In genomic region chr6:170584181-170584953, GRCh38 we compare ENCODE assay signal across 8 cellular contexts. TPM values are rescaled to one million over a fixed set of nuclear protein-coding genes. Genes with fewer than 3 reads are reported as not detected.
A peak's percentile ranks its signal among the peaks of the same experiment; 100 is the strongest.
DNase-seq lines count a peak whose midpoint lies in the region; ATAC-seq, FAIRE-seq and TF ChIP-seq lines count a peak whose summit lies in the region.

A gene with protein sequence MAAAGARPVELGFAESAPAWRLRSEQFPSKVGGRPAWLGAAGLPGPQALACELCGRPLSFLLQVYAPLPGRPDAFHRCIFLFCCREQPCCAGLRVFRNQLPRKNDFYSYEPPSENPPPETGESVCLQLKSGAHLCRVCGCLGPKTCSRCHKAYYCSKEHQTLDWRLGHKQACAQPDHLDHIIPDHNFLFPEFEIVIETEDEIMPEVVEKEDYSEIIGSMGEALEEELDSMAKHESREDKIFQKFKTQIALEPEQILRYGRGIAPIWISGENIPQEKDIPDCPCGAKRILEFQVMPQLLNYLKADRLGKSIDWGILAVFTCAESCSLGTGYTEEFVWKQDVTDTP (minus strand): TSS chr6:170584637. CDS start chr6:170584581, 56 bp downstream.

- peaks cover 38% of the 10 kb centered on the region for H3K36me3 ChIP-seq in OCI-LY1 (ENCODE audit: insufficient read depth, low read length)
- peaks cover 5 to 6% of the 10 kb centered on the region in 2 experiments for H3K36me3 ChIP-seq in endothelial cell of umbilical vein (ENCODE audit: control insufficient read depth in 2 of 2, extremely low read depth in 1 of 2, insufficient read depth in 2 of 2, low read length in 2 of 2)

- no peaks in the 10 kb centered on the region for H3K9me2 ChIP-seq in OCI-LY1 (ENCODE audit: low read depth, low read length)

- H4K20me1 ChIP-seq in OCI-LY1 (ENCODE audit: insufficient read depth, low read length) (no peaks in the 10 kb centered on the region), endothelial cell of umbilical vein (replicated peaks; ENCODE audit: control insufficient read depth, extremely low read depth, insufficient read depth, low read length) (no peaks in the 10 kb centered on the region)

- H3K79me2 ChIP-seq in OCI-LY1 (ENCODE audit: insufficient read depth, low read length) (peaks cover 9% of the 10 kb centered on the region), endothelial cell of umbilical vein (ENCODE audit: control insufficient read depth, insufficient read depth, low read length) (peaks cover 26% of the 10 kb centered on the region)

- peak within 1 kb of the TSS; percentile 38; the same call in 1 of the 2 replicates for H2AFZ ChIP-seq in OCI-LY1 (ENCODE audit: low read length)
- peak within 1 kb of the TSS; percentile 58 for H2AFZ ChIP-seq in endothelial cell of umbilical vein (ENCODE audit: low read depth, low read length)

- POLR2A ChIA-PET in endothelial cell of umbilical vein (lab: Charles Lee), result interaction anchor here (1.2 to 1.5 kb wide), 2 partner anchors 19 to 30 kb away, joined by 3 to 4 read pairs; partner anchors contain the start of gene TBP

- H3K27me3 ChIP-seq in OCI-LY1 (ENCODE audit: insufficient read depth, low read length), result no peaks in the 10 kb centered on the region
- peaks cover 0 to 1% of the 10 kb centered on the region in 2 experiments for H3K27me3 ChIP-seq in endothelial cell of umbilical vein (ENCODE audit: control insufficient read depth in 2 of 2, insufficient read depth in 2 of 2, low read length in 2 of 2)

- H3K27ac ChIP-seq in OCI-LY1 (ENCODE audit: low read depth, low read length, poor library complexity, severe bottlenecking), result peak within 1 kb of the TSS; percentile 54
- peak within 1 kb of the TSS; percentile 98 for H3K27ac ChIP-seq in endothelial cell of umbilical vein (ENCODE audit: insufficient read depth, low read depth, low read length)

- H3K9me3 ChIP-seq in OCI-LY1 (ENCODE audit: low read length) (no peaks in the 10 kb centered on the region), endothelial cell of umbilical vein (replicated peaks; ENCODE audit: control insufficient read depth, insufficient read depth, low read length) (no peaks in the 10 kb centered on the region)

- no peak for TF ChIP-seq CTCF in OCI-LY1 (IDR thresholded peaks at IDR 0.05; ENCODE audit: low read length)
- TF ChIP-seq CTCF in endothelial cell of umbilical vein (IDR thresholded peaks at IDR 0.05; ENCODE audit: extremely low read depth in 1 of 2, insufficient read depth in 1 of 2, low read depth in 1 of 2, low read length in 2 of 2), result no peak

- ATAC-seq in GM21515 (IDR thresholded peaks at IDR 0.05; ENCODE audit: unreplicated experiment), result peak; percentile 97

- H3K4me1 ChIP-seq in OCI-LY1 (ENCODE audit: insufficient read depth, low read length, severe bottlenecking), result peaks cover 20% of the 10 kb centered on the region
- peaks cover 13% of the 10 kb centered on the region for H3K4me1 ChIP-seq in endothelial cell of umbilical vein (ENCODE audit: control insufficient read depth, extremely low read depth, insufficient read depth, low read length)

- intact Hi-C loops in endothelial cell of umbilical vein (cut with micrococcal nuclease), result loop anchor here (1.0 kb wide), 1 partner anchor 30 kb away; the partner anchor contains the start of gene TBP

- dilution Hi-C loops in endothelial cell of umbilical vein (cut with MboI; ENCODE audit: extremely low pct_ligation_motif_present, low sequenced_read_pairs), result no loop called here

- DNase-seq in D341Med (ENCODE audit: low spot score) (peak; percentile 96), HuH-7 (ENCODE audit: low spot score) (peak; percentile 97), endothelial cell of umbilical vein (ENCODE audit: low read depth, low spot score) (peak; percentile 83), middle frontal gyrus (ENCODE audit: extremely low spot score, low spot score) (peak; percentile 90)
- peak; percentile 94 for DNase-seq in activated CD8-positive, alpha-beta memory T cell treated with anti-CD3 and anti-CD28 coated beads, Interleukin-2, amount 50 U/mL, for 48 hours
- DNase-seq in stimulated activated CD8-positive, alpha-beta memory T cell treated with anti-CD3 and anti-CD28 coated beads, Interleukin-2, amount 100 ng/mL, for 48 hours (ENCODE audit: low read depth in 2 of 2), result peak; percentile 86 to 88

- peak within 1 kb of the TSS; percentile 93 for H3K4me3 ChIP-seq in OCI-LY1 (ENCODE audit: low read depth, low read length, poor library complexity, severe bottlenecking)
- peak within 1 kb of the TSS; percentile 87 to 100 (median 98) for H3K4me3 ChIP-seq in endothelial cell of umbilical vein (replicated peaks in 1 of 3; ENCODE audit: insufficient read depth in 1 of 3, low read depth in 1 of 3, low read length in 3 of 3)

- no TSS peak for BruUV-seq in endothelial cell of umbilical vein (replicated peaks; lab: Mats Ljungman, UMichigan)

- TF ChIP-seq POLR2A in endothelial cell of umbilical vein (IDR thresholded peaks at IDR 0.05; ENCODE audit: low read depth, low read length), result peak; percentile 98

- no peaks in the 10 kb centered on the region for H3F3A ChIP-seq in OCI-LY1 (ENCODE audit: insufficient read depth, low read length)

- peak; percentile 92 for FAIRE-seq in endothelial cell of umbilical vein (lab: Jason Lieb, UNC)

- H3K9ac ChIP-seq in OCI-LY1 (ENCODE audit: low read length), result peak within 1 kb of the TSS; percentile 95
- peak within 1 kb of the TSS; percentile 98 for H3K9ac ChIP-seq in endothelial cell of umbilical vein (replicated peaks; ENCODE audit: extremely low read depth, insufficient read depth, low read length)

- H3K4me2 ChIP-seq in OCI-LY1 (ENCODE audit: low read length) (peak within 1 kb of the TSS; percentile 93), endothelial cell of umbilical vein (ENCODE audit: insufficient read depth, low read length) (peak within 1 kb of the TSS; percentile 72)

- CTCF ChIA-PET in endothelial cell of umbilical vein (lab: Charles Lee), result interaction anchor here (0.9 to 1.7 kb wide), 4 partner anchors 9 to 30 kb away, joined by 4 to 7 read pairs (median 6); partner anchors contain the start of gene TBP

- H3K9me1 ChIP-seq in endothelial cell of umbilical vein (replicated peaks; ENCODE audit: control insufficient read depth, extremely low read depth, insufficient read depth, low read length), result no peaks in the 10 kb centered on the region

TF ChIP-seq in endothelial cell of umbilical vein, 7 proteins besides CTCF, POLR2A, EP300 and RAD21:
- TF ChIP-seq POLR2AphosphoS5 (IDR thresholded peaks at IDR 0.05; ENCODE audit: insufficient read depth, low read depth, low read length) (peak; percentile 98), GATA2 (IDR thresholded peaks at IDR 0.05; ENCODE audit: insufficient read depth, insufficient read length, low read depth, low read length) (no peak)

RNA-seq across cellular contexts. Expression of the gene that starts here (rescaled TPM):
- 60.0 and 67.8 TPM in 2 replicates for total RNA-seq in endothelial cell of umbilical vein
- 43.3 and 53.9 TPM in 2 replicates for polyA plus RNA-seq in endothelial cell of umbilical vein
- 48.2 and 57.7 TPM in 2 replicates for polyA plus RNA-seq in endothelial cell of umbilical vein (2011; cell fraction: cytosol; rRNA removed)
- 36.1 and 47.6 TPM in 2 replicates for polyA plus RNA-seq in endothelial cell of umbilical vein (2011; cell fraction: nucleus; rRNA removed)
- polyA plus RNA-seq in endothelial cell of umbilical vein (2012), result 52.0 and 74.3 TPM in 2 replicates
- polyA minus RNA-seq in endothelial cell of umbilical vein, result 29.0 and 34.2 TPM in 2 replicates
- 25.9 TPM for polyA minus RNA-seq in endothelial cell of umbilical vein (2011; cell fraction: cytosol; rRNA and poly(A)+ RNA removed)
- 16.8 and 20.9 TPM in 2 replicates for polyA minus RNA-seq in endothelial cell of umbilical vein (2011; cell fraction: nucleus; rRNA and poly(A)+ RNA removed)

Comparison
In these comparisons a context has a peak if more than half of its experiments do, and no peak if none do; other contexts are left out.
1. Peak in every context shown above with its lines: DNase-seq, ATAC-seq, H3K4me3 ChIP-seq and H3K27ac ChIP-seq.